In genomic region chr10:86710987-86711236, GRCh38 we compare ENCODE assay signal across 9 cellular contexts. TPM values are rescaled to one million over a fixed set of nuclear protein-coding genes. Genes with fewer than 3 reads are reported as not detected.
DNase-seq lines count a peak whose midpoint lies in the region; ATAC-seq and TF ChIP-seq lines count a peak whose summit lies in the region.
"Had no signal": no experiment of that assay in that cellular context is flagged by ENCODE, and none has a peak within 500 bp of the region (broad histone marks: within the 10 kb centered on the region; RNA-seq: fewer than 3 reads in every experiment).

No MANE protein-coding gene starts in this region.

- H3K36me3 ChIP-seq in fibroblast of lung (ENCODE audit: control insufficient read depth, insufficient read depth, low read length) = no peaks in the 10 kb centered on the region
- no peaks in the 10 kb centered on the region for H3K36me3 ChIP-seq in smooth muscle cell (ENCODE audit: low read depth)

- 26% methylated on average over 11 of the region's 11 CpGs for WGBS in smooth muscle cell (ENCODE audit: low lambda C conversion rate)

- DNase-seq in RWPE1 (ENCODE audit: low spot score) (no peak), fibroblast of lung (ENCODE audit: low read depth in 2 of 2) (no peak), smooth muscle cell (lab: John Stamatoyannopoulos, UW; ENCODE audit: unreplicated experiment) (no peak), Kasumi-1 (lab: John Stamatoyannopoulos, UW) (no peak), epidermal melanocyte (ENCODE audit: insufficient read length, low spot score) (no peak), medulla oblongata (ENCODE audit: extremely low spot score) (no peak)

- H3K9ac ChIP-seq in fibroblast of lung (ENCODE audit: insufficient read depth, low read length) = peak overlapping the region; percentile 23
- peak overlapping the region; percentile 54 for H3K9ac ChIP-seq in smooth muscle cell (ENCODE audit: low read depth)

- ATAC-seq in GM19463 (IDR thresholded peaks at IDR 0.05; ENCODE audit: unreplicated experiment) (peak; percentile 3), HG02623 (IDR thresholded peaks at IDR 0.05; ENCODE audit: unreplicated experiment) (no peak)

- peak overlapping the region; percentile 75 for H3K4me2 ChIP-seq in fibroblast of lung (ENCODE audit: extremely low read depth, insufficient read depth, low read length)
- peak overlapping the region; percentile 98 for H3K4me2 ChIP-seq in smooth muscle cell

- H3K27ac ChIP-seq in RWPE1 (peak overlapping the region; percentile 87), fibroblast of lung (ENCODE audit: insufficient read depth, low read length) (peak overlapping the region; percentile 69), smooth muscle cell (ENCODE audit: low read depth) (peak overlapping the region; percentile 88)

- H3K79me2 ChIP-seq in fibroblast of lung (ENCODE audit: control insufficient read depth, insufficient read depth, low read length) = no peaks in the 10 kb centered on the region
- H3K79me2 ChIP-seq in smooth muscle cell (ENCODE audit: low read depth) = no peaks in the 10 kb centered on the region

- POLR2A ChIA-PET in RWPE1 (lab: Yijun Ruan, JAX; ENCODE audit: low non-redundant PET) = interaction anchor here (1.5 to 1.6 kb wide), 2 partner anchors 42 to 45 kb away, joined by 5 read pairs; partner anchors contain the start of gene BMPR1A

- no peaks in the 10 kb centered on the region for H3K4me1 ChIP-seq in fibroblast of lung (ENCODE audit: control insufficient read depth, extremely low read depth, insufficient read depth, low read length)
- peaks cover 6% of the 10 kb centered on the region for H3K4me1 ChIP-seq in smooth muscle cell (ENCODE audit: low read depth)

- CTCF ChIA-PET in RWPE1 (lab: Yijun Ruan, JAX) = interaction anchor here (1.4 kb wide), 1 partner anchor 188 kb away, joined by 3 read pairs; no protein-coding TSS in a partner anchor

- H3K9me3 ChIP-seq in fibroblast of lung (ENCODE audit: control insufficient read depth, insufficient read depth, low read depth, low read length) (no peaks in the 10 kb centered on the region), smooth muscle cell (replicated peaks; ENCODE audit: low read depth) (no peaks in the 10 kb centered on the region)

- H4K20me1 ChIP-seq in fibroblast of lung (ENCODE audit: control insufficient read depth, extremely low read depth, insufficient read depth, low read length) (no peaks in the 10 kb centered on the region), smooth muscle cell (ENCODE audit: low read depth) (no peaks in the 10 kb centered on the region)

- H2AFZ ChIP-seq in fibroblast of lung (ENCODE audit: low read length) (peak overlapping the region; percentile 100), smooth muscle cell (ENCODE audit: low read depth) (peak overlapping the region; percentile 98)

- TF ChIP-seq CTCF in RWPE1 (conservative IDR thresholded peaks at IDR 0.05; ENCODE audit: low read depth) (no peak), fibroblast of lung (conservative IDR thresholded peaks at IDR 0.05 in 1 of 2, IDR thresholded peaks at IDR 0.05 in 1 of 2; ENCODE audit: low read depth in 1 of 2, low read length in 2 of 2) (peak in 1 of 2 donors; percentile 59), smooth muscle cell (IDR thresholded peaks at IDR 0.05; ENCODE audit: borderline replicate concordance, insufficient read depth, poor library complexity, severe bottlenecking) (no peak)

- H3K4me3 ChIP-seq in fibroblast of lung (replicated peaks in 1 of 4; ENCODE audit: control extremely low read depth in 1 of 4, insufficient read depth in 1 of 4, low read depth in 3 of 4, low read length in 4 of 4) (peak overlapping the region in 3 of 4 experiments; percentile 14 to 41 (median 14)), smooth muscle cell (peak overlapping the region; percentile 79)

- peaks cover 8% of the 10 kb centered on the region for H3F3A ChIP-seq in smooth muscle cell (ENCODE audit: low read depth)

- no peaks in the 10 kb centered on the region for H3K27me3 ChIP-seq in fibroblast of lung (ENCODE audit: control insufficient read depth, insufficient read depth, low read length)
- H3K27me3 ChIP-seq in smooth muscle cell (ENCODE audit: low read depth) = no peaks in the 10 kb centered on the region

RNA-seq across cellular contexts. Expression of gene LDB3, which starts 42.6 kb away (rescaled TPM):
- total RNA-seq in fibroblast of lung (under 0.01 TPM in 2 replicates), smooth muscle cell (0.13 and 0.31 TPM in 2 replicates)
- polyA plus RNA-seq in fibroblast of lung (0.20 TPM in 1 of 2 replicates, not detected in the other), smooth muscle cell (0.24 and 0.61 TPM in 2 replicates)
- 0.07 and 0.30 TPM in 2 replicates for polyA plus RNA-seq in fibroblast of lung (2012)
- not detected in 2 replicates for polyA minus RNA-seq in fibroblast of lung (ENCODE audit: low replicate concordance)
- total RNA-seq: pulmonary artery endothelial cell had no signal

RNA-seq across cellular contexts. Expression of gene BMPR1A, which starts 45.5 kb away (rescaled TPM):
- total RNA-seq in fibroblast of lung = 53.7 and 61.8 TPM in 2 replicates
- 49.1 and 52.8 TPM in 2 replicates for polyA plus RNA-seq in fibroblast of lung
- polyA plus RNA-seq in fibroblast of lung (2012) = 21.4 and 22.0 TPM in 2 replicates
- polyA minus RNA-seq in fibroblast of lung (ENCODE audit: low replicate concordance) = 5.0 and 10.0 TPM in 2 replicates
- total RNA-seq in smooth muscle cell = 52.2 and 80.9 TPM in 2 replicates
- polyA plus RNA-seq in smooth muscle cell = 13.6 and 15.5 TPM in 2 replicates

RNA-seq across cellular contexts. Expression of gene OPN4, which starts 56.6 kb away (rescaled TPM):
- total RNA-seq in fibroblast of lung = not detected in 2 replicates
- polyA plus RNA-seq in fibroblast of lung = not detected in 2 replicates
- not detected in 2 replicates for polyA plus RNA-seq in fibroblast of lung (2012)
- polyA minus RNA-seq in fibroblast of lung (ENCODE audit: low replicate concordance) = not detected in 2 replicates
- not detected in 2 replicates for total RNA-seq in smooth muscle cell
- polyA plus RNA-seq in smooth muscle cell = not detected in 2 replicates
- total RNA-seq: pulmonary artery endothelial cell had no signal
